In genomic region chr19:43595605-43595998, GRCh38 we compare ENCODE assay signal across 6 cellular contexts. TPM values are rescaled to one million over a fixed set of nuclear protein-coding genes. Genes with fewer than 3 reads are reported as not detected.
A peak's percentile ranks its signal among the peaks of the same experiment; 100 is the strongest.
DNase-seq lines count a peak whose midpoint lies in the region; ATAC-seq and TF ChIP-seq lines count a peak whose summit lies in the region.

No MANE protein-coding gene starts in this region.

- no peak for TF ChIP-seq CTCF in fibroblast of villous mesenchyme (IDR thresholded peaks at IDR 0.05; ENCODE audit: insufficient read depth, low read depth, low read length)

- H3K9ac ChIP-seq in NT2/D1 (ENCODE audit: insufficient read length, low read depth), result peak overlapping the region; percentile 88

- H3K4me3 Mint-ChIP-seq in stimulated activated naive CD8-positive, alpha-beta T cell treated with anti-CD3 and anti-CD28 coated beads, Interleukin-15, amount 100 ng/mL, for 72 hours, result peak overlapping the region; percentile 92 to 98

- no peaks in the 10 kb centered on the region for H3K9me3 ChIP-seq in NT2/D1 (ENCODE audit: insufficient read depth, low read length)

- no peaks in the 10 kb centered on the region for H3K9me3 Mint-ChIP-seq in stimulated activated naive CD8-positive, alpha-beta T cell treated with anti-CD3 and anti-CD28 coated beads, Interleukin-15, amount 100 ng/mL, for 72 hours

- peak; percentile 7 for ATAC-seq in GM18870 (IDR thresholded peaks at IDR 0.05; ENCODE audit: unreplicated experiment)
- peak; percentile 44 for ATAC-seq in stimulated activated naive CD8-positive, alpha-beta T cell treated with anti-CD3 and anti-CD28 coated beads, Interleukin-15, amount 100 ng/mL, for 72 hours
- ATAC-seq in GM19463 (IDR thresholded peaks at IDR 0.05; ENCODE audit: unreplicated experiment), result no peak

- peak overlapping the region; percentile 69 for H3K4me3 ChIP-seq in NT2/D1 (ENCODE audit: insufficient read length, low read depth)
- peak overlapping the region; percentile 81 for H3K4me3 ChIP-seq in fibroblast of villous mesenchyme (ENCODE audit: low read depth, low read length)

- peaks cover 61% of the 10 kb centered on the region for H3K36me3 ChIP-seq in NT2/D1 (ENCODE audit: insufficient read depth, insufficient read length, low read length)

- H3K4me1 Mint-ChIP-seq in stimulated activated naive CD8-positive, alpha-beta T cell treated with anti-CD3 and anti-CD28 coated beads, Interleukin-15, amount 100 ng/mL, for 72 hours, result peaks cover 64% of the 10 kb centered on the region

- H3K27me3 ChIP-seq in NT2/D1 (ENCODE audit: insufficient read depth, insufficient read length), result no peaks in the 10 kb centered on the region

- DNase-seq in NT2/D1 (ENCODE audit: low read depth, low spot score), result no peak
- no peak for DNase-seq in fibroblast of villous mesenchyme (ENCODE audit: low read depth)
- DNase-seq in stimulated activated naive CD8-positive, alpha-beta T cell treated with anti-CD3 and anti-CD28 coated beads, Interleukin-15, amount 100 ng/mL, for 72 hours, result no peak
- no peak for DNase-seq in RKO (ENCODE audit: low spot score)

- peaks cover 5% of the 10 kb centered on the region for H3K4me1 ChIP-seq in NT2/D1 (ENCODE audit: insufficient read depth, insufficient read length)

- peak overlapping the region; percentile 99 to 100 for H3K27ac Mint-ChIP-seq in stimulated activated naive CD8-positive, alpha-beta T cell treated with anti-CD3 and anti-CD28 coated beads, Interleukin-15, amount 100 ng/mL, for 72 hours

- no peaks in the 10 kb centered on the region for H3K27me3 Mint-ChIP-seq in stimulated activated naive CD8-positive, alpha-beta T cell treated with anti-CD3 and anti-CD28 coated beads, Interleukin-15, amount 100 ng/mL, for 72 hours

RNA-seq across cellular contexts. Expression of gene IRGQ, which starts 0.3 kb away (rescaled TPM):
- 27.7 and 35.4 TPM in 2 replicates for total RNA-seq in fibroblast of villous mesenchyme

RNA-seq across cellular contexts. Expression of gene ZNF576, which starts 0.8 kb away (rescaled TPM):
- 9.0 and 9.9 TPM in 2 replicates for total RNA-seq in fibroblast of villous mesenchyme

RNA-seq across cellular contexts. Expression of gene SRRM5, which starts 16.3 kb away (rescaled TPM):
- under 0.01 TPM in 2 replicates for total RNA-seq in fibroblast of villous mesenchyme

RNA-seq across cellular contexts. Expression of gene PINLYP, which starts 20.0 kb away (rescaled TPM):
- total RNA-seq in fibroblast of villous mesenchyme, result 3.5 TPM in 2 replicates

RNA-seq across cellular contexts. Expression of gene XRCC1, which starts 20.3 kb away (rescaled TPM):
- total RNA-seq in fibroblast of villous mesenchyme, result 22.9 and 28.9 TPM in 2 replicates
